1 cellular context compared by ENCODE assay signal in genomic region chr5:113047733-113048652, GRCh38.
TF ChIP-seq lines count a peak whose summit lies in the region.

No MANE protein-coding gene starts in this region.

TF ChIP-seq in HepG2, 621 proteins besides CTCF, POLR2A, EP300 and RAD21 (continued from another document):
- TF ChIP-seq, protein P1, sequence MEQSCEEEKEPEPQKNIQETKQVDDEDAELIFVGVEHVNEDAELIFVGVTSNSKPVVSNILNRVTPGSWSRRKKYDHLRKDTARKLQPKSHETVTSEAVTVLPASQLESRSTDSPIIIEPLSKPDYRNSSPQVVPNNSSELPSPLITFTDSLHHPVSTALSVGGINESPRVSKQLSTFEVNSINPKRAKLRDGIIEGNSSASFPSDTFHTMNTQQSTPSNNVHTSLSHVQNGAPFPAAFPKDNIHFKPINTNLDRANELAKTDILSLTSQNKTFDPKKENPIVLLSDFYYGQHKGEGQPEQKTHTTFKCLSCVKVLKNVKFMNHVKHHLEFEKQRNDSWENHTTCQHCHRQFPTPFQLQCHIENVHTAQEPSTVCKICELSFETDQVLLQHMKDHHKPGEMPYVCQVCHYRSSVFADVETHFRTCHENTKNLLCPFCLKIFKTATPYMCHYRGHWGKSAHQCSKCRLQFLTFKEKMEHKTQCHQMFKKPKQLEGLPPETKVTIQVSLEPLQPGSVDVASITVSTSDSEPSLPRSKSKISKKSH (CRISPR knock-in tag; IDR thresholded peaks at IDR 0.05; ENCODE audit: borderline replicate concordance) = no peak
- no peak for TF ChIP-seq KDM5B (CRISPR knock-in tag; IDR thresholded peaks at IDR 0.05; ENCODE audit: borderline replicate concordance)
- no peak for TF ChIP-seq MED13 (CRISPR knock-in tag; IDR thresholded peaks at IDR 0.05)
- no peak for TF ChIP-seq NBN (conservative IDR thresholded peaks at IDR 0.05)
- no peak for TF ChIP-seq BORCS8-MEF2B (CRISPR knock-in tag; IDR thresholded peaks at IDR 0.05)
